Comparison of ENCODE assay signal across 1 cellular context in the genomic region with DNA sequence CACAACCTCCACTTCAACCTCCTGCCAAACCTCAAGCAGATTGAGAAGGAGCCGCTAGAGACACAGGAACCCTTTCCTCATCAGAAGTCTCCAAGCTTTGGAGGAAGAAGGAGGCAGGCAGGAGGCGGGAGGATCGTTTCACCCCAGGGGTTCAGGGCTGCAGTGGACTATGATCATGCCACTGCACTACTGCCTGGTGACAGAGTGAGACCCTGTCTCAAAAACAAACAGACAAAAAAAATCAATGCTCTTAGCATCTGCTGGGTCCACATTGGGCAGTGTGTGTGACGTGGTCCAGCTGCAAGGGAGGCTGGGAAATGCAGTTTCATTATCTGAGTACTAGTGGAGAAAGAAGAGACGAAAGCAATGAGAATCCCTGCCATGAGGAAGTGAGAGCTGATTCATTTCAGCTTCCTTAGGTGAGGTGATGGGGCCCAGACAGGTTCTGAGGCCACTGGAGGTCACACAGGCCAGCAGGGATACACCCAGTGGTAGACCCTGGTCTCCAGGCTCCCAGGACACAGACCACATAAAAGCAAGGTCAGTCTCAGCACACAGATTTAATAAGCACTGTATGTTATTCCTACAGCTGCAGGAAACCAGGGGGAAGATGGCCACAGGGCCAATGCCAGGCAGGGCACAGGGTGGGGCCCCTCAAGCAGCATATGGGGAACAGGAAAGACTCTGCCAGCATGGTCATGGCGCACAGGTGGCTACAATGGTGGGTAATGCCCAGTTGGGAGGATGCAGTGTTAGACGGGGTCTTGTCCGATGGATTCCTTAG.
A peak's percentile ranks its signal among the peaks of the same experiment; 100 is the strongest.
TF ChIP-seq lines count a peak whose summit lies in the region.

No MANE protein-coding gene starts in this region.

TF ChIP-seq in HepG2, 621 proteins besides CTCF, POLR2A, EP300 and RAD21 (continued from another document and continues in another):
- TF ChIP-seq, protein P1, sequence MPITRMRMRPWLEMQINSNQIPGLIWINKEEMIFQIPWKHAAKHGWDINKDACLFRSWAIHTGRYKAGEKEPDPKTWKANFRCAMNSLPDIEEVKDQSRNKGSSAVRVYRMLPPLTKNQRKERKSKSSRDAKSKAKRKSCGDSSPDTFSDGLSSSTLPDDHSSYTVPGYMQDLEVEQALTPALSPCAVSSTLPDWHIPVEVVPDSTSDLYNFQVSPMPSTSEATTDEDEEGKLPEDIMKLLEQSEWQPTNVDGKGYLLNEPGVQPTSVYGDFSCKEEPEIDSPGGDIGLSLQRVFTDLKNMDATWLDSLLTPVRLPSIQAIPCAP (CRISPR knock-in tag; IDR thresholded peaks at IDR 0.05; ENCODE audit: low read depth), result no peak
- TF ChIP-seq SP1 (IDR thresholded peaks at IDR 0.05) (no peak), SP1 (CRISPR knock-in tag; IDR thresholded peaks at IDR 0.05) (no peak), ZNF160 (CRISPR knock-in tag; IDR thresholded peaks at IDR 0.05) (peak; percentile 60; the same call in 1 of the 2 replicates), ZNF556 (CRISPR knock-in tag; IDR thresholded peaks at IDR 0.05; ENCODE audit: borderline replicate concordance) (peak; percentile 94; the same call in 1 of the 2 replicates), ZNF598 (CRISPR knock-in tag; IDR thresholded peaks at IDR 0.05; ENCODE audit: borderline replicate concordance) (no peak), RFXAP (CRISPR knock-in tag; IDR thresholded peaks at IDR 0.05; ENCODE audit: borderline replicate concordance) (peak; percentile 95), MIXL1 (CRISPR knock-in tag; IDR thresholded peaks at IDR 0.05) (peak; percentile 62; the same call in 1 of the 2 replicates), HNRNPUL1 (IDR thresholded peaks at IDR 0.05; ENCODE audit: low read depth, low read length) (no peak), ZNF207 (IDR thresholded peaks at IDR 0.05; ENCODE audit: borderline replicate concordance) (no peak), GFI1 (CRISPR knock-in tag; IDR thresholded peaks at IDR 0.05; ENCODE audit: borderline replicate concordance) (peak; percentile 68; the same call in 1 of the 2 replicates), ZNF124 (CRISPR knock-in tag; IDR thresholded peaks at IDR 0.05) (0 out of 2 replicates have a peak, but pooled peaks have one; percentile 52), SNAI1 (CRISPR knock-in tag; IDR thresholded peaks at IDR 0.05; ENCODE audit: borderline replicate concordance) (0 out of 2 replicates have a peak, but pooled peaks have one; percentile 21), ZNF136 (CRISPR knock-in tag; IDR thresholded peaks at IDR 0.05; ENCODE audit: low read depth) (no peak), ZFP36L1 (CRISPR knock-in tag; IDR thresholded peaks at IDR 0.05) (no peak), RBAK (CRISPR knock-in tag; IDR thresholded peaks at IDR 0.05) (no peak), ZSCAN31 (CRISPR knock-in tag; IDR thresholded peaks at IDR 0.05; ENCODE audit: low read depth) (peak; percentile 39; the same call in 1 of the 2 replicates), SNRNP70 (IDR thresholded peaks at IDR 0.05; ENCODE audit: low read depth, low read length) (no peak), ZNF143 (CRISPR knock-in tag; IDR thresholded peaks at IDR 0.05) (peak; percentile 96), ZNF253 (CRISPR knock-in tag; IDR thresholded peaks at IDR 0.05; ENCODE audit: borderline replicate concordance) (no peak), ZNF652 (CRISPR knock-in tag; IDR thresholded peaks at IDR 0.05; ENCODE audit: borderline replicate concordance, low read depth) (no peak; the same call in 1 of the 2 replicates), FOSL2 (CRISPR knock-in tag; IDR thresholded peaks at IDR 0.05) (peak; percentile 48), SYNCRIP (IDR thresholded peaks at IDR 0.05; ENCODE audit: insufficient read depth, low read depth, low read length) (no peak), ELF1 (CRISPR knock-in tag; IDR thresholded peaks at IDR 0.05) (peak; percentile 75), NFRKB (IDR thresholded peaks at IDR 0.05) (no peak), TBP (CRISPR knock-in tag; IDR thresholded peaks at IDR 0.05) (0 out of 2 replicates have a peak, but pooled peaks have one; percentile 21), ZSCAN29 (CRISPR knock-in tag; conservative IDR thresholded peaks at IDR 0.05) (0 out of 2 replicates have a peak, but pooled peaks have one; percentile 17), BORCS8-MEF2B (CRISPR knock-in tag; IDR thresholded peaks at IDR 0.05) (peak; percentile 30; the same call in 1 of the 2 replicates), TCF7L2 (IDR thresholded peaks at IDR 0.05; ENCODE audit: low read depth, low read length) (no peak), FOSL1 (CRISPR knock-in tag; IDR thresholded peaks at IDR 0.05; ENCODE audit: borderline replicate concordance) (no peak), ZNF709 (CRISPR knock-in tag; IDR thresholded peaks at IDR 0.05) (no peak), CBFB (CRISPR knock-in tag; IDR thresholded peaks at IDR 0.05) (no peak), ZNF605 (CRISPR knock-in tag; IDR thresholded peaks at IDR 0.05) (no peak), ZFP41 (CRISPR knock-in tag; IDR thresholded peaks at IDR 0.05; ENCODE audit: borderline replicate concordance) (0 out of 2 replicates have a peak, but pooled peaks have one; percentile 16), TCF7 (IDR thresholded peaks at IDR 0.05; ENCODE audit: low read depth) (no peak), FOXK2 (IDR thresholded peaks at IDR 0.05) (no peak), YEATS2 (CRISPR knock-in tag; IDR thresholded peaks at IDR 0.05; ENCODE audit: borderline replicate concordance) (no peak), TEAD2 (CRISPR knock-in tag; IDR thresholded peaks at IDR 0.05) (no peak), SSRP1 (CRISPR knock-in tag; IDR thresholded peaks at IDR 0.05) (no peak), ARNT (IDR thresholded peaks at IDR 0.05) (no peak)
- TF ChIP-seq, protein P2, sequence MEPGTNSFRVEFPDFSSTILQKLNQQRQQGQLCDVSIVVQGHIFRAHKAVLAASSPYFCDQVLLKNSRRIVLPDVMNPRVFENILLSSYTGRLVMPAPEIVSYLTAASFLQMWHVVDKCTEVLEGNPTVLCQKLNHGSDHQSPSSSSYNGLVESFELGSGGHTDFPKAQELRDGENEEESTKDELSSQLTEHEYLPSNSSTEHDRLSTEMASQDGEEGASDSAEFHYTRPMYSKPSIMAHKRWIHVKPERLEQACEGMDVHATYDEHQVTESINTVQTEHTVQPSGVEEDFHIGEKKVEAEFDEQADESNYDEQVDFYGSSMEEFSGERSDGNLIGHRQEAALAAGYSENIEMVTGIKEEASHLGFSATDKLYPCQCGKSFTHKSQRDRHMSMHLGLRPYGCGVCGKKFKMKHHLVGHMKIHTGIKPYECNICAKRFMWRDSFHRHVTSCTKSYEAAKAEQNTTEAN (CRISPR knock-in tag; conservative IDR thresholded peaks at IDR 0.05), result no peak
- TF ChIP-seq, protein P3, sequence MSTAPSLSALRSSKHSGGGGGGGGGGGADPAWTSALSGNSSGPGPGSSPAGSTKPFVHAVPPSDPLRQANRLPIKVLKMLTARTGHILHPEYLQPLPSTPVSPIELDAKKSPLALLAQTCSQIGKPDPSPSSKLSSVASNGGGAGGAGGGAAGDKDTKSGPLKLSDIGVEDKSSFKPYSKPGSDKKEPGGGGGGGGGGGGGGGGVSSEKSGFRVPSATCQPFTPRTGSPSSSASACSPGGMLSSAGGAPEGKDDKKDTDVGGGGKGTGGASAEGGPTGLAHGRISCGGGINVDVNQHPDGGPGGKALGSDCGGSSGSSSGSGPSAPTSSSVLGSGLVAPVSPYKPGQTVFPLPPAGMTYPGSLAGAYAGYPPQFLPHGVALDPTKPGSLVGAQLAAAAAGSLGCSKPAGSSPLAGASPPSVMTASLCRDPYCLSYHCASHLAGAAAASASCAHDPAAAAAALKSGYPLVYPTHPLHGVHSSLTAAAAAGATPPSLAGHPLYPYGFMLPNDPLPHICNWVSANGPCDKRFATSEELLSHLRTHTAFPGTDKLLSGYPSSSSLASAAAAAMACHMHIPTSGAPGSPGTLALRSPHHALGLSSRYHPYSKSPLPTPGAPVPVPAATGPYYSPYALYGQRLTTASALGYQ (CRISPR knock-in tag; IDR thresholded peaks at IDR 0.05), result no peak
- TF ChIP-seq, protein P4, sequence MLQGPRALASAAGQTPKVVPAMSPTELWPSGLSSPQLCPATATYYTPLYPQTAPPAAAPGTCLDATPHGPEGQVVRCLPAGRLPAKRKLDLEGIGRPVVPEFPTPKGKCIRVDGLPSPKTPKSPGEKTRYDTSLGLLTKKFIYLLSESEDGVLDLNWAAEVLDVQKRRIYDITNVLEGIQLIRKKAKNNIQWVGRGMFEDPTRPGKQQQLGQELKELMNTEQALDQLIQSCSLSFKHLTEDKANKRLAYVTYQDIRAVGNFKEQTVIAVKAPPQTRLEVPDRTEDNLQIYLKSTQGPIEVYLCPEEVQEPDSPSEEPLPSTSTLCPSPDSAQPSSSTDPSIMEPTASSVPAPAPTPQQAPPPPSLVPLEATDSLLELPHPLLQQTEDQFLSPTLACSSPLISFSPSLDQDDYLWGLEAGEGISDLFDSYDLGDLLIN (CRISPR knock-in tag; IDR thresholded peaks at IDR 0.05; ENCODE audit: borderline replicate concordance), result peak; percentile 89; the same call in 1 of the 2 replicates
- TF ChIP-seq, protein P5, sequence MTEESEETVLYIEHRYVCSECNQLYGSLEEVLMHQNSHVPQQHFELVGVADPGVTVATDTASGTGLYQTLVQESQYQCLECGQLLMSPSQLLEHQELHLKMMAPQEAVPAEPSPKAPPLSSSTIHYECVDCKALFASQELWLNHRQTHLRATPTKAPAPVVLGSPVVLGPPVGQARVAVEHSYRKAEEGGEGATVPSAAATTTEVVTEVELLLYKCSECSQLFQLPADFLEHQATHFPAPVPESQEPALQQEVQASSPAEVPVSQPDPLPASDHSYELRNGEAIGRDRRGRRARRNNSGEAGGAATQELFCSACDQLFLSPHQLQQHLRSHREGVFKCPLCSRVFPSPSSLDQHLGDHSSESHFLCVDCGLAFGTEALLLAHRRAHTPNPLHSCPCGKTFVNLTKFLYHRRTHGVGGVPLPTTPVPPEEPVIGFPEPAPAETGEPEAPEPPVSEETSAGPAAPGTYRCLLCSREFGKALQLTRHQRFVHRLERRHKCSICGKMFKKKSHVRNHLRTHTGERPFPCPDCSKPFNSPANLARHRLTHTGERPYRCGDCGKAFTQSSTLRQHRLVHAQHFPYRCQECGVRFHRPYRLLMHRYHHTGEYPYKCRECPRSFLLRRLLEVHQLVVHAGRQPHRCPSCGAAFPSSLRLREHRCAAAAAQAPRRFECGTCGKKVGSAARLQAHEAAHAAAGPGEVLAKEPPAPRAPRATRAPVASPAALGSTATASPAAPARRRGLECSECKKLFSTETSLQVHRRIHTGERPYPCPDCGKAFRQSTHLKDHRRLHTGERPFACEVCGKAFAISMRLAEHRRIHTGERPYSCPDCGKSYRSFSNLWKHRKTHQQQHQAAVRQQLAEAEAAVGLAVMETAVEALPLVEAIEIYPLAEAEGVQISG (CRISPR knock-in tag; IDR thresholded peaks at IDR 0.05), result peak; percentile 71
- TF ChIP-seq, protein P6, sequence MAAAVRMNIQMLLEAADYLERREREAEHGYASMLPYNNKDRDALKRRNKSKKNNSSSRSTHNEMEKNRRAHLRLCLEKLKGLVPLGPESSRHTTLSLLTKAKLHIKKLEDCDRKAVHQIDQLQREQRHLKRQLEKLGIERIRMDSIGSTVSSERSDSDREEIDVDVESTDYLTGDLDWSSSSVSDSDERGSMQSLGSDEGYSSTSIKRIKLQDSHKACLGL (CRISPR knock-in tag; IDR thresholded peaks at IDR 0.05), result no peak; the same call in 1 of the 2 replicates
- TF ChIP-seq, protein P7, sequence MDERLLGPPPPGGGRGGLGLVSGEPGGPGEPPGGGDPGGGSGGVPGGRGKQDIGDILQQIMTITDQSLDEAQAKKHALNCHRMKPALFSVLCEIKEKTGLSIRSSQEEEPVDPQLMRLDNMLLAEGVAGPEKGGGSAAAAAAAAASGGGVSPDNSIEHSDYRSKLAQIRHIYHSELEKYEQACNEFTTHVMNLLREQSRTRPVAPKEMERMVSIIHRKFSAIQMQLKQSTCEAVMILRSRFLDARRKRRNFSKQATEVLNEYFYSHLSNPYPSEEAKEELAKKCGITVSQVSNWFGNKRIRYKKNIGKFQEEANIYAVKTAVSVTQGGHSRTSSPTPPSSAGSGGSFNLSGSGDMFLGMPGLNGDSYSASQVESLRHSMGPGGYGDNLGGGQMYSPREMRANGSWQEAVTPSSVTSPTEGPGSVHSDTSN (CRISPR knock-in tag; IDR thresholded peaks at IDR 0.05), result no peak
- TF ChIP-seq, protein P8, sequence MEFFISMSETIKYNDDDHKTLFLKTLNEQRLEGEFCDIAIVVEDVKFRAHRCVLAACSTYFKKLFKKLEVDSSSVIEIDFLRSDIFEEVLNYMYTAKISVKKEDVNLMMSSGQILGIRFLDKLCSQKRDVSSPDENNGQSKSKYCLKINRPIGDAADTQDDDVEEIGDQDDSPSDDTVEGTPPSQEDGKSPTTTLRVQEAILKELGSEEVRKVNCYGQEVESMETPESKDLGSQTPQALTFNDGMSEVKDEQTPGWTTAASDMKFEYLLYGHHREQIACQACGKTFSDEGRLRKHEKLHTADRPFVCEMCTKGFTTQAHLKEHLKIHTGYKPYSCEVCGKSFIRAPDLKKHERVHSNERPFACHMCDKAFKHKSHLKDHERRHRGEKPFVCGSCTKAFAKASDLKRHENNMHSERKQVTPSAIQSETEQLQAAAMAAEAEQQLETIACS (CRISPR knock-in tag; IDR thresholded peaks at IDR 0.05), result no peak
- TF ChIP-seq, protein P9, sequence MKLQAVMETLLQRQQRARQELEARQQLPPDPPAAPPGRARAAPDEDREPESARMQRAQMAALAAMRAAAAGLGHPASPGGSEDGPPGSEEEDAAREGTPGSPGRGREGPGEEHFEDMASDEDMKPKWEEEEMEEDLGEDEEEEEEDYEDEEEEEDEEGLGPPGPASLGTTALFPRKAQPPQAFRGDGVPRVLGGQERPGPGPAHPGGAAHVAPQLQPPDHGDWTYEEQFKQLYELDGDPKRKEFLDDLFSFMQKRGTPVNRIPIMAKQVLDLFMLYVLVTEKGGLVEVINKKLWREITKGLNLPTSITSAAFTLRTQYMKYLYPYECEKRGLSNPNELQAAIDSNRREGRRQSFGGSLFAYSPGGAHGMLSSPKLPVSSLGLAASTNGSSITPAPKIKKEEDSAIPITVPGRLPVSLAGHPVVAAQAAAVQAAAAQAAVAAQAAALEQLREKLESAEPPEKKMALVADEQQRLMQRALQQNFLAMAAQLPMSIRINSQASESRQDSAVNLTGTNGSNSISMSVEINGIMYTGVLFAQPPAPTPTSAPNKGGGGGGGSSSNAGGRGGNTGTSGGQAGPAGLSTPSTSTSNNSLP (IDR thresholded peaks at IDR 0.05; ENCODE audit: low read depth, low read length), result peak; percentile 54
- TF ChIP-seq, protein P10, sequence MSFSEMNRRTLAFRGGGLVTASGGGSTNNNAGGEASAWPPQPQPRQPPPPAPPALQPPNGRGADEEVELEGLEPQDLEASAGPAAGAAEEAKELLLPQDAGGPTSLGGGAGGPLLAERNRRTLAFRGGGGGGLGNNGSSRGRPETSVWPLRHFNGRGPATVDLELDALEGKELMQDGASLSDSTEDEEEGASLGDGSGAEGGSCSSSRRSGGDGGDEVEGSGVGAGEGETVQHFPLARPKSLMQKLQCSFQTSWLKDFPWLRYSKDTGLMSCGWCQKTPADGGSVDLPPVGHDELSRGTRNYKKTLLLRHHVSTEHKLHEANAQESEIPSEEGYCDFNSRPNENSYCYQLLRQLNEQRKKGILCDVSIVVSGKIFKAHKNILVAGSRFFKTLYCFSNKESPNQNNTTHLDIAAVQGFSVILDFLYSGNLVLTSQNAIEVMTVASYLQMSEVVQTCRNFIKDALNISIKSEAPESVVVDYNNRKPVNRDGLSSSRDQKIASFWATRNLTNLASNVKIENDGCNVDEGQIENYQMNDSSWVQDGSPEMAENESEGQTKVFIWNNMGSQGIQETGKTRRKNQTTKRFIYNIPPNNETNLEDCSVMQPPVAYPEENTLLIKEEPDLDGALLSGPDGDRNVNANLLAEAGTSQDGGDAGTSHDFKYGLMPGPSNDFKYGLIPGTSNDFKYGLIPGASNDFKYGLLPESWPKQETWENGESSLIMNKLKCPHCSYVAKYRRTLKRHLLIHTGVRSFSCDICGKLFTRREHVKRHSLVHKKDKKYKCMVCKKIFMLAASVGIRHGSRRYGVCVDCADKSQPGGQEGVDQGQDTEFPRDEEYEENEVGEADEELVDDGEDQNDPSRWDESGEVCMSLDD (CRISPR knock-in tag; IDR thresholded peaks at IDR 0.05; ENCODE audit: borderline replicate concordance), result peak; percentile 93
